Comparison of ENCODE assay signal across 31 cellular contexts in genomic region chr6:73369563-73369962, GRCh38. TPM values are rescaled to one million over a fixed set of nuclear protein-coding genes. Genes with fewer than 3 reads are reported as not detected.
"Had no signal": no experiment of that assay in that cellular context is flagged by ENCODE, and none has a peak within 500 bp of the region (broad histone marks: within the 10 kb centered on the region; RNA-seq: fewer than 3 reads in every experiment).

Gene OOEP (minus strand): TSS chr6:73369897. CDS start chr6:73369792, 105 bp downstream.

- H3K4me3 ChIP-seq: ascending aorta, cardiac muscle cell, SJCRH30, SK-N-MC had no signal

- ATAC-seq: activated CD8-positive, alpha-beta T cell treated with anti-CD3 and anti-CD28 coated beads for 36 hours; activated T-cell treated with anti-CD3 and anti-CD28 coated beads, Interleukin-2, amount 50 U/mL, for 72 hours; activated T-helper 17 cell treated with anti-CD3 and anti-CD28 coated beads, Interleukin-2, amount 50 U/mL, for 72 hours had no signal

- H3K27ac ChIP-seq: ascending aorta, cardiac muscle cell, SJCRH30, SK-N-MC, WERI-Rb-1 had no signal

- H3K27me3 ChIP-seq: ascending aorta, cardiac muscle cell, SJCRH30 had no signal

- DNase-seq: activated CD4-positive, alpha-beta T cell treated with anti-CD3 and anti-CD28 coated beads, Interleukin-2, amount 10 ng/mL, durations not matched to agents 24 days and 14 days; activated CD4-positive, alpha-beta T cell treated with anti-CD3 and anti-CD28 coated beads, Interleukin-2, amount 50 U/mL, for 4 hours; activated CD8-positive, alpha-beta T cell treated with anti-CD3 and anti-CD28 coated beads for 36 hours; activated effector memory CD4-positive, alpha-beta T cell treated with anti-CD3 and anti-CD28 coated beads, Interleukin-2, amount 50 U/mL, for 16 hours; activated naive CD4-positive, alpha-beta T cell; activated naive CD4-positive, alpha-beta T cell treated with anti-CD3 and anti-CD28 coated beads, Interleukin-2, amount 50 U/mL, for 16 hours; activated naive CD8-positive, alpha-beta T cell treated with anti-CD3 and anti-CD28 coated beads for 36 hours; activated T-cell treated with anti-CD3 and anti-CD28 coated beads, Interleukin-2, amount 50 U/mL, for 1 hour; activated T-cell treated with anti-CD3 and anti-CD28 coated beads, Interleukin-2, amount 50 U/mL, for 72 hours; amniotic stem cell; NCI-H1092 treated with DMSO at 0.1 percent for 48 hours; NCI-H1417; NCI-H146; NCI-H187; NCI-H2081; NCI-H2171 treated with DMSO at 0.1 percent for 48 hours; NCI-H2227 treated with DMSO at 0.1 percent for 48 hours; NCI-H446 treated with DMSO at 0.1 percent for 48 hours; NCI-H524; NCI-H69; NCI-H82; Right ventricle myocardium superior; SJCRH30; T1000; WERI-Rb-1 had no signal

- H3K36me3 ChIP-seq: ascending aorta, cardiac muscle cell, SJCRH30, WERI-Rb-1 had no signal

- H3K9me3 ChIP-seq: SJCRH30 had no signal

- H3K4me1 ChIP-seq: ascending aorta, SJCRH30 had no signal

- FAIRE-seq: RCC 7860 had no signal

RNA-seq across cellular contexts. Expression of gene OOEP, which starts in this region (rescaled TPM):
- total RNA-seq: activated CD8-positive, alpha-beta T cell treated with anti-CD3 and anti-CD28 coated beads for 36 hours; activated naive CD8-positive, alpha-beta T cell treated with anti-CD3 and anti-CD28 coated beads for 36 hours; ascending aorta; cardiac muscle cell; M059J; Right ventricle myocardium superior; SJCRH30 had no signal
- polyA plus RNA-seq: cardiac muscle cell had no signal
